Comparison of ENCODE assay signal across 2 cellular contexts in the genomic region with DNA sequence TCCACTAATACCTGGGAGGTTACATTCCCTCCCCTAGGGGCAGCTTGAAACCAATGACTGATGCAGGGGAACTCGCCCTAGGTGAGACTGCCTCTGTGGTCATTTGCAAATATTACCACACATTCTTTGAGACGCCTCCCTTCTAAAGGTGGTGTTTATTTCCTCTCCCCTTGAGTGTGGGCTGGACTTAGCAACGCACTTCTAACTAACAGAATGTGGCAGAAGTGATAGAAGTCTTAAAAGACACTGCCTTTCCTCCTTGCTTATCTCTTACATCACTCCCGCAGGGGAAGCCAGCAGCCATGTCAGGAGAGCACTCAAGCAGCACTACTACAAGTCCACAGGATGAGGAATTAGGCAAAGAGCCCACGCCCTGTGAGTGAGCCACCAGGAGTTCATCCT.
A peak's percentile ranks its signal among the peaks of the same experiment; 100 is the strongest.
TF ChIP-seq lines count a peak whose summit lies in the region.

No MANE protein-coding gene starts in this region.

TF ChIP-seq in HepG2, 621 proteins besides CTCF, POLR2A, EP300 and RAD21:
- no peak for TF ChIP-seq CAMTA2 (CRISPR knock-in tag; IDR thresholded peaks at IDR 0.05; ENCODE audit: borderline replicate concordance)
- TF ChIP-seq, protein P1, sequence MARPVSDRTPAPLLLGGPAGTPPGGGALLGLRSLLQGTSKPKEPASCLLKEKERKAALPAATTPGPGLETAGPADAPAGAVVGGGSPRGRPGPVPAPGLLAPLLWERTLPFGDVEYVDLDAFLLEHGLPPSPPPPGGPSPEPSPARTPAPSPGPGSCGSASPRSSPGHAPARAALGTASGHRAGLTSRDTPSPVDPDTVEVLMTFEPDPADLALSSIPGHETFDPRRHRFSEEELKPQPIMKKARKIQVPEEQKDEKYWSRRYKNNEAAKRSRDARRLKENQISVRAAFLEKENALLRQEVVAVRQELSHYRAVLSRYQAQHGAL (CRISPR knock-in tag; IDR thresholded peaks at IDR 0.05; ENCODE audit: not compliant biosample characterization) = no peak
- TF ChIP-seq, protein P2, sequence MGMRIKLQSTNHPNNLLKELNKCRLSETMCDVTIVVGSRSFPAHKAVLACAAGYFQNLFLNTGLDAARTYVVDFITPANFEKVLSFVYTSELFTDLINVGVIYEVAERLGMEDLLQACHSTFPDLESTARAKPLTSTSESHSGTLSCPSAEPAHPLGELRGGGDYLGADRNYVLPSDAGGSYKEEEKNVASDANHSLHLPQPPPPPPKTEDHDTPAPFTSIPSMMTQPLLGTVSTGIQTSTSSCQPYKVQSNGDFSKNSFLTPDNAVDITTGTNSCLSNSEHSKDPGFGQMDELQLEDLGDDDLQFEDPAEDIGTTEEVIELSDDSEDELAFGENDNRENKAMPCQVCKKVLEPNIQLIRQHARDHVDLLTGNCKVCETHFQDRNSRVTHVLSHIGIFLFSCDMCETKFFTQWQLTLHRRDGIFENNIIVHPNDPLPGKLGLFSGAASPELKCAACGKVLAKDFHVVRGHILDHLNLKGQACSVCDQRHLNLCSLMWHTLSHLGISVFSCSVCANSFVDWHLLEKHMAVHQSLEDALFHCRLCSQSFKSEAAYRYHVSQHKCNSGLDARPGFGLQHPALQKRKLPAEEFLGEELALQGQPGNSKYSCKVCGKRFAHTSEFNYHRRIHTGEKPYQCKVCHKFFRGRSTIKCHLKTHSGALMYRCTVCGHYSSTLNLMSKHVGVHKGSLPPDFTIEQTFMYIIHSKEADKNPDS (CRISPR knock-in tag; IDR thresholded peaks at IDR 0.05) = no peak
- no peak for TF ChIP-seq HHEX (CRISPR knock-in tag; IDR thresholded peaks at IDR 0.05)
- TF ChIP-seq TGIF2 (CRISPR knock-in tag; IDR thresholded peaks at IDR 0.05) = no peak
- peak; percentile 55 for TF ChIP-seq TEAD3 (CRISPR knock-in tag; optimal IDR thresholded peaks at IDR 0.05; ENCODE audit: borderline replicate concordance)
- TF ChIP-seq, protein P3, sequence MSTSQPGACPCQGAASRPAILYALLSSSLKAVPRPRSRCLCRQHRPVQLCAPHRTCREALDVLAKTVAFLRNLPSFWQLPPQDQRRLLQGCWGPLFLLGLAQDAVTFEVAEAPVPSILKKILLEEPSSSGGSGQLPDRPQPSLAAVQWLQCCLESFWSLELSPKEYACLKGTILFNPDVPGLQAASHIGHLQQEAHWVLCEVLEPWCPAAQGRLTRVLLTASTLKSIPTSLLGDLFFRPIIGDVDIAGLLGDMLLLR (CRISPR knock-in tag; IDR thresholded peaks at IDR 0.05) = no peak
- no peak for TF ChIP-seq MAF1 (CRISPR knock-in tag; IDR thresholded peaks at IDR 0.05; ENCODE audit: borderline replicate concordance)

TF ChIP-seq in H1, 55 proteins besides CTCF, POLR2A, EP300 and RAD21:
- TF ChIP-seq TEAD4 (IDR thresholded peaks at IDR 0.05; ENCODE audit: low read depth, low read length) (peak; percentile 84), CEBPB (IDR thresholded peaks at IDR 0.05; ENCODE audit: low read depth, low read length) (no peak), SAP30 (IDR thresholded peaks at IDR 0.05; ENCODE audit: insufficient read depth, insufficient replicate concordance, low read length) (no peak)
TF ChIP-seq in H1: peak in this region for 1.
